In genomic region chr7:127504715-127505114, GRCh38 we compare ENCODE assay signal across 10 cellular contexts.
DNase-seq lines count a peak whose midpoint lies in the region; ATAC-seq and TF ChIP-seq lines count a peak whose summit lies in the region.
"Had no signal": no experiment of that assay in that cellular context is flagged by ENCODE, and none has a peak within 500 bp of the region (broad histone marks: within the 10 kb centered on the region; RNA-seq: fewer than 3 reads in every experiment).

No MANE protein-coding gene starts in this region.

- H3K9ac ChIP-seq in OCI-LY3 (ENCODE audit: low read length) (no peak overlapping the region), neural progenitor cell (no peak overlapping the region)

- H2AFZ ChIP-seq in OCI-LY3 (ENCODE audit: low read depth, low read length) (no peak overlapping the region), neural progenitor cell (replicated peaks) (no peak overlapping the region)

- H3K9me3 ChIP-seq in OCI-LY3 (ENCODE audit: insufficient read depth, low read length) (no peaks in the 10 kb centered on the region), neural progenitor cell (ENCODE audit: low read depth) (no peaks in the 10 kb centered on the region)

- H3K4me3 Mint-ChIP-seq in activated CD4-positive, alpha-beta memory T cell treated with anti-CD3 and anti-CD28 coated beads for 36 hours, result no peak overlapping the region
- H3K4me3 Mint-ChIP-seq in activated CD4-positive, alpha-beta memory T cell treated with anti-CD3 and anti-CD28 coated beads, Interleukin-2, amount 10 ng/mL, durations not matched to agents 7 days and 5 days, result no peak overlapping the region
- H3K4me3 Mint-ChIP-seq in neural progenitor cell, result no peak overlapping the region
- H3K4me3 Mint-ChIP-seq: activated B cell treated with CpG ODN at 0.5 μM for 24 hours; naive thymus-derived CD4-positive, alpha-beta T cell had no signal

- peaks cover 23% of the 10 kb centered on the region for H3K27me3 Mint-ChIP-seq in activated CD4-positive, alpha-beta memory T cell treated with anti-CD3 and anti-CD28 coated beads for 36 hours
- H3K27me3 Mint-ChIP-seq in activated CD4-positive, alpha-beta memory T cell treated with anti-CD3 and anti-CD28 coated beads, Interleukin-2, amount 10 ng/mL, durations not matched to agents 7 days and 5 days, result peaks cover 40% of the 10 kb centered on the region
- H3K27me3 Mint-ChIP-seq in neural progenitor cell (ENCODE audit: insufficient read depth, low read depth), result no peaks in the 10 kb centered on the region

- H3K27me3 ChIP-seq in OCI-LY3 (ENCODE audit: low read depth, low read length) (peaks cover 14% of the 10 kb centered on the region; the same call in 1 of the 2 replicates), neural progenitor cell (peaks cover 19% of the 10 kb centered on the region)

- H4K20me1 ChIP-seq in OCI-LY3 (ENCODE audit: insufficient read depth, low read length) (no peaks in the 10 kb centered on the region), neural progenitor cell (ENCODE audit: low read depth) (no peaks in the 10 kb centered on the region)

- no peaks in the 10 kb centered on the region for H3K4me1 Mint-ChIP-seq in activated CD4-positive, alpha-beta memory T cell treated with anti-CD3 and anti-CD28 coated beads for 36 hours (ENCODE audit: low read depth)
- no peaks in the 10 kb centered on the region for H3K4me1 Mint-ChIP-seq in activated CD4-positive, alpha-beta memory T cell treated with anti-CD3 and anti-CD28 coated beads, Interleukin-2, amount 10 ng/mL, durations not matched to agents 7 days and 5 days
- no peaks in the 10 kb centered on the region for H3K4me1 Mint-ChIP-seq in neural progenitor cell
- H3K4me1 Mint-ChIP-seq: activated B cell treated with CpG ODN at 0.5 μM for 24 hours had no signal

- ATAC-seq in HG03095 (IDR thresholded peaks at IDR 0.05; ENCODE audit: unreplicated experiment) (no peak), HG03520 (IDR thresholded peaks at IDR 0.05; ENCODE audit: unreplicated experiment) (no peak)
- ATAC-seq: naive thymus-derived CD4-positive, alpha-beta T cell had no signal

- H3K4me1 ChIP-seq in OCI-LY3 (ENCODE audit: low read length) (no peaks in the 10 kb centered on the region), neural progenitor cell (no peaks in the 10 kb centered on the region)

- H3K4me2 ChIP-seq in OCI-LY3 (ENCODE audit: low read length) (no peak overlapping the region), neural progenitor cell (no peak overlapping the region)

- H3K4me3 ChIP-seq in OCI-LY3 (ENCODE audit: low read length) (no peak overlapping the region), cardiac fibroblast (replicated peaks in 1 of 2; ENCODE audit: low read depth in 2 of 2, low read length in 2 of 2) (no peak overlapping the region), neural progenitor cell (no peak overlapping the region)

- no peaks in the 10 kb centered on the region for H3K36me3 ChIP-seq in OCI-LY3 (replicated peaks; ENCODE audit: low read depth, low read length)
- no peaks in the 10 kb centered on the region for H3K36me3 ChIP-seq in neural progenitor cell

- H3K79me2 ChIP-seq in OCI-LY3 (ENCODE audit: low read length), result no peaks in the 10 kb centered on the region
- no peaks in the 10 kb centered on the region for H3K79me2 ChIP-seq in neural progenitor cell (ENCODE audit: low read depth)

- intact Hi-C loops in activated CD4-positive, alpha-beta memory T cell treated with anti-CD3 and anti-CD28 coated beads for 36 hours (cut with micrococcal nuclease), result no loop called here

- DNase-seq in activated CD4-positive, alpha-beta memory T cell treated with anti-CD3 and anti-CD28 coated beads for 36 hours, result peak; percentile 36
- no peak for DNase-seq in activated CD4-positive, alpha-beta memory T cell treated with anti-CD3 and anti-CD28 coated beads, Interleukin-2, amount 10 ng/mL, durations not matched to agents 7 days and 5 days
- DNase-seq in cardiac fibroblast (ENCODE audit: low read depth in 2 of 2) (peak; percentile 17 to 31), neural progenitor cell (ENCODE audit: low spot score) (peak; percentile 57), NCI-H1105 treated with DMSO at 0.1 percent for 48 hours (lab: John Stamatoyannopoulos, UW) (no peak)
- DNase-seq: activated B cell treated with CpG ODN at 0.5 μM for 24 hours had no signal

- CTCF ChIA-PET in activated CD4-positive, alpha-beta memory T cell treated with anti-CD3 and anti-CD28 coated beads for 36 hours (lab: Charles Lee), result interaction anchor here (0.9 to 1.5 kb wide), 4 partner anchors 10 to 705 kb away, joined by 3 to 7 read pairs (median 3); no protein-coding TSS in a partner anchor
- CTCF ChIA-PET in activated CD4-positive, alpha-beta memory T cell treated with anti-CD3 and anti-CD28 coated beads, Interleukin-2, amount 10 ng/mL, durations not matched to agents 7 days and 5 days (lab: Charles Lee), result interaction anchor here (1.4 kb wide), 1 partner anchor 23 kb away, joined by 5 read pairs; no protein-coding TSS in a partner anchor

- no peaks in the 10 kb centered on the region for H3F3A ChIP-seq in neural progenitor cell (ENCODE audit: low read depth)

- TF ChIP-seq CTCF in OCI-LY3 (IDR thresholded peaks at IDR 0.05; ENCODE audit: low read depth, low read length) (peak; percentile 46), cardiac fibroblast (IDR thresholded peaks at IDR 0.05; ENCODE audit: low read depth, low read length) (peak; percentile 61), neural progenitor cell (IDR thresholded peaks at IDR 0.05) (peak; percentile 66)

- no peaks in the 10 kb centered on the region for H3K9me3 Mint-ChIP-seq in activated CD4-positive, alpha-beta memory T cell treated with anti-CD3 and anti-CD28 coated beads for 36 hours
- no peaks in the 10 kb centered on the region for H3K9me3 Mint-ChIP-seq in activated CD4-positive, alpha-beta memory T cell treated with anti-CD3 and anti-CD28 coated beads, Interleukin-2, amount 10 ng/mL, durations not matched to agents 7 days and 5 days
- no peaks in the 10 kb centered on the region for H3K9me3 Mint-ChIP-seq in neural progenitor cell
- H3K9me3 Mint-ChIP-seq: activated B cell treated with CpG ODN at 0.5 μM for 24 hours; naive thymus-derived CD4-positive, alpha-beta T cell had no signal

- POLR2A ChIA-PET in activated CD4-positive, alpha-beta memory T cell treated with anti-CD3 and anti-CD28 coated beads for 36 hours (lab: Charles Lee), result no interaction called here
- POLR2A ChIA-PET in activated CD4-positive, alpha-beta memory T cell treated with anti-CD3 and anti-CD28 coated beads, Interleukin-2, amount 10 ng/mL, durations not matched to agents 7 days and 5 days (lab: Charles Lee), result no interaction called here

- H3K27ac ChIP-seq in OCI-LY3 (ENCODE audit: low read length) (no peak overlapping the region), neural progenitor cell (no peak overlapping the region)

- no peaks in the 10 kb centered on the region for H3K36me3 Mint-ChIP-seq in activated CD4-positive, alpha-beta memory T cell treated with anti-CD3 and anti-CD28 coated beads for 36 hours
- no peaks in the 10 kb centered on the region for H3K36me3 Mint-ChIP-seq in activated CD4-positive, alpha-beta memory T cell treated with anti-CD3 and anti-CD28 coated beads, Interleukin-2, amount 10 ng/mL, durations not matched to agents 7 days and 5 days (ENCODE audit: low read depth)
- H3K36me3 Mint-ChIP-seq in neural progenitor cell, result no peaks in the 10 kb centered on the region
- H3K36me3 Mint-ChIP-seq: naive thymus-derived CD4-positive, alpha-beta T cell had no signal

- H3K27ac Mint-ChIP-seq in activated CD4-positive, alpha-beta memory T cell treated with anti-CD3 and anti-CD28 coated beads for 36 hours, result no peak overlapping the region
- no peak overlapping the region for H3K27ac Mint-ChIP-seq in activated CD4-positive, alpha-beta memory T cell treated with anti-CD3 and anti-CD28 coated beads, Interleukin-2, amount 10 ng/mL, durations not matched to agents 7 days and 5 days
- no peak overlapping the region for H3K27ac Mint-ChIP-seq in neural progenitor cell
- H3K27ac Mint-ChIP-seq: activated B cell treated with CpG ODN at 0.5 μM for 24 hours had no signal

Comparison
In these comparisons a context has a peak if more than half of its experiments do, and no peak if none do; other contexts are left out.
1. DNase-seq: peak in activated CD4-positive, alpha-beta memory T cell treated with anti-CD3 and anti-CD28 coated beads for 36 hours (single experiment), cardiac fibroblast (2 of 2) and neural progenitor cell (single experiment); none in activated CD4-positive, alpha-beta memory T cell treated with anti-CD3 and anti-CD28 coated beads, Interleukin-2, amount 10 ng/mL, durations not matched to agents 7 days and 5 days (single experiment) and NCI-H1105 treated with DMSO at 0.1 percent for 48 hours (single experiment).
2. Peak in every context shown above with its lines, with median percentiles within 50 percentile points of each other: CTCF ChIP-seq.